20 cellular contexts compared by ENCODE assay signal in genomic region chr1:232561381-232561780, GRCh38.
"Had no signal": no experiment of that assay in that cellular context is flagged by ENCODE, and none has a peak within 500 bp of the region (broad histone marks: within the 10 kb centered on the region; RNA-seq: fewer than 3 reads in every experiment).

No MANE protein-coding gene starts in this region.

- FAIRE-seq: kidney, small intestine had no signal

- H3K9me3 ChIP-seq: gastrocnemius medialis, left ventricle myocardium inferior, lower lobe of right lung, right atrium auricular region had no signal

- H3K36me3 Mint-ChIP-seq: naive thymus-derived CD4-positive, alpha-beta T cell had no signal

- H3K4me3 ChIP-seq: dorsolateral prefrontal cortex, gastrocnemius medialis, left ventricle myocardium inferior, lower lobe of right lung, right atrium auricular region had no signal

- DNase-seq: cortex of kidney; dorsolateral prefrontal cortex; effector CD8-positive, alpha-beta T cell; gastrocnemius medialis; glutamatergic neuron; immature natural killer cell; kidney; left cardiac atrium; left ventricle myocardium inferior; lower lobe of right lung; mesenchymal stem cell; naive thymus-derived CD4-positive, alpha-beta T cell; posterior cingulate gyrus; small intestine; stimulated activated CD4-positive, alpha-beta T cell treated with anti-CD3 and anti-CD28 coated beads, Interleukin-12 subunit alpha, Interleukin-12 subunit beta, amount 100 ng/mL, for 4 hours; stimulated activated naive CD4-positive, alpha-beta T cell; trophoblast cell had no signal

- H3K4me3 Mint-ChIP-seq: immature natural killer cell; naive thymus-derived CD4-positive, alpha-beta T cell; neural crest cell had no signal

- H3K27me3 ChIP-seq: dorsolateral prefrontal cortex, gastrocnemius medialis, right atrium auricular region had no signal

- H3K27ac Mint-ChIP-seq: immature natural killer cell; naive thymus-derived CD4-positive, alpha-beta T cell had no signal

- H3K36me3 ChIP-seq: gastrocnemius medialis, left ventricle myocardium inferior, lower lobe of right lung, right atrium auricular region had no signal

- ATAC-seq: esophagus mucosa; gastrocnemius medialis; left cardiac atrium; lower lobe of right lung; naive thymus-derived CD4-positive, alpha-beta T cell had no signal

- H3K27ac ChIP-seq: dorsolateral prefrontal cortex, gastrocnemius medialis, left ventricle myocardium inferior, lower lobe of right lung, right atrium auricular region had no signal

- H3K9me3 Mint-ChIP-seq: immature natural killer cell; naive thymus-derived CD4-positive, alpha-beta T cell; neural crest cell had no signal
